In the genomic region with DNA sequence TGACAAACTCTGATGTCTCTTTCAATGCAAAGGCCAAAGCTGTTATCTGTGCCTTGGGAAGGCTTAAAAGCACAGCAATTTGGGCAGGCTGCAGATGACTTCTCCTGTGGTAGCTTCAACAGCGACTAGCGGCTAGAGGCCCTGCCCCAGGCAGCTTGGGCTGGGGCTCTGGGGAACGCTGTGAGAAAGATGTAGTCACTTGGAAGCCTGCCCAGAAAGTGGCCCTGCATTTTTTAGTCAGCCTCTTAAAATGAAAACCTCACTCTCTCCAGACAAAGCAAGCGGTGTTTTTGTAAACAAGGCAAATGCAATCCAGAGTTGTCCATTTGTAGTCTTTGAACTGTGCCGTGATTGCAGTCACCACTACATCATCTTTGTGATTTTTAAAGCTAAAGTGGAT, we compare ENCODE assay signal across 12 cellular contexts. TPM values are rescaled to one million over a fixed set of nuclear protein-coding genes. Genes with fewer than 3 reads are reported as not detected.
DNase-seq lines count a peak whose midpoint lies in the region; ATAC-seq and TF ChIP-seq lines count a peak whose summit lies in the region.
"Had no signal": no experiment of that assay in that cellular context is flagged by ENCODE, and none has a peak within 500 bp of the region (broad histone marks: within the 10 kb centered on the region; RNA-seq: fewer than 3 reads in every experiment).

No MANE protein-coding gene starts in this region.

- H2AK9ac ChIP-seq in IMR-90 (replicated peaks; ENCODE audit: low read depth, low read length, poor library complexity) = no peak overlapping the region

- no peak overlapping the region for H3K27ac ChIP-seq in IMR-90 (ENCODE audit: insufficient read depth, low read length)
- H3K27ac ChIP-seq: esophagus muscularis mucosa had no signal

- no peak for TF ChIP-seq CTCF in IMR-90 (conservative IDR thresholded peaks at IDR 0.05; ENCODE audit: low read depth, low read length)
- no peak for TF ChIP-seq CTCF in mesothelial cell of epicardium (IDR thresholded peaks at IDR 0.05; ENCODE audit: unreplicated experiment)

- in situ Hi-C loops in IMR-90 (cut with MboI; ENCODE audit: low sequenced_read_pairs) = no loop called here

- TF ChIP-seq POLR2A in IMR-90 (IDR thresholded peaks at IDR 0.05; ENCODE audit: low read depth, low read length) = no peak

- dilution Hi-C loops in IMR-90 (cut with HindIII; ENCODE audit: low sequenced_read_pairs, unreplicated experiment) = no loop called here

- CTCF ChIA-PET in IMR-90 (lab: Yijun Ruan, JAX) = no interaction called here

- H3K4me1 Mint-ChIP-seq in mesothelial cell of epicardium = peaks cover 16% of the 10 kb centered on the region

- no peaks in the 10 kb centered on the region for H3K9me3 ChIP-seq in IMR-90 (ENCODE audit: control insufficient read depth, insufficient read depth, low read length)
- H3K9me3 ChIP-seq: esophagus muscularis mucosa had no signal

- TF ChIP-seq RAD21 in IMR-90 (IDR thresholded peaks at IDR 0.05; ENCODE audit: low read length) = no peak

- no peak overlapping the region for H3K14ac ChIP-seq in IMR-90 (replicated peaks; ENCODE audit: low read depth, low read length)

- ATAC-seq in IMR-90 (ENCODE audit: low read depth) = peak; percentile 57
- no peak for ATAC-seq in HG03469 (IDR thresholded peaks at IDR 0.05; ENCODE audit: unreplicated experiment)
- ATAC-seq: activated T-cell treated with anti-CD3 and anti-CD28 coated beads, Interleukin-2, amount 50 U/mL, for 4 hours had no signal

- H3K4me3 Mint-ChIP-seq in mesothelial cell of epicardium = no peak overlapping the region
- H3K4me3 Mint-ChIP-seq: activated T-cell treated with anti-CD3 and anti-CD28 coated beads, Interleukin-2, amount 50 U/mL, for 4 hours had no signal

- H2AFZ ChIP-seq in IMR-90 (replicated peaks; ENCODE audit: low read length, poor library complexity) = no peak overlapping the region

- H2BK5ac ChIP-seq in IMR-90 (ENCODE audit: low read depth, low read length, poor library complexity, severe bottlenecking) = no peak overlapping the region

- no peak overlapping the region for H3K4ac ChIP-seq in IMR-90 (ENCODE audit: low read depth, low read length)

- H3K56ac ChIP-seq in IMR-90 (ENCODE audit: extremely low read depth, insufficient read depth, low read length) = no peak overlapping the region

- H2BK15ac ChIP-seq in IMR-90 (ENCODE audit: low read depth, low read length) = no peak overlapping the region

- H4K8ac ChIP-seq in IMR-90 (ENCODE audit: low read depth in 2 of 2, low read length in 2 of 2) = no peak overlapping the region

- no CpG with 5 or more reads among the region's 5 CpGs for WGBS in IMR-90 (ENCODE audit: extremely low coverage in 2 of 2, insufficient read length in 1 of 2), 2 experiments

- no peak overlapping the region for H3K18ac ChIP-seq in IMR-90 (ENCODE audit: low read depth, low read length)

- no peak overlapping the region for H2BK20ac ChIP-seq in IMR-90 (ENCODE audit: low read depth, low read length)

- no peaks in the 10 kb centered on the region for H3K36me3 ChIP-seq in IMR-90 (ENCODE audit: control insufficient read depth, insufficient read depth, low read length)
- H3K36me3 ChIP-seq: esophagus muscularis mucosa had no signal

- H3K9me1 ChIP-seq in IMR-90 (ENCODE audit: insufficient read depth, low read length) = no peaks in the 10 kb centered on the region

- no peak overlapping the region for H3K23ac ChIP-seq in IMR-90 (ENCODE audit: low read depth, low read length)

- H3K9me3 Mint-ChIP-seq in mesothelial cell of epicardium = no peaks in the 10 kb centered on the region
- H3K9me3 Mint-ChIP-seq: activated T-cell treated with anti-CD3 and anti-CD28 coated beads, Interleukin-2, amount 50 U/mL, for 4 hours had no signal

- H4K91ac ChIP-seq in IMR-90 (ENCODE audit: insufficient read depth, low read depth, low read length) = no peak overlapping the region

- H2AK5ac ChIP-seq in IMR-90 (ENCODE audit: low read depth, low read length) = no peak overlapping the region

- no TSS peak for BruUV-seq in IMR-90 (replicated peaks; lab: Mats Ljungman, UMichigan)

- no peaks in the 10 kb centered on the region for H4K20me1 ChIP-seq in IMR-90 (ENCODE audit: insufficient read depth, low read length)

- no peak overlapping the region for H2BK120ac ChIP-seq in IMR-90 (ENCODE audit: low read depth, low read length)

- no peaks in the 10 kb centered on the region for H3K79me1 ChIP-seq in IMR-90 (ENCODE audit: low read depth in 1 of 2, low read length in 2 of 2)

- POLR2A ChIA-PET in IMR-90 (lab: Charles Lee; ENCODE audit: unreplicated experiment) = no interaction called here

- H3K4me2 ChIP-seq in IMR-90 (ENCODE audit: low read depth, low read length) = no peak overlapping the region

- no peak overlapping the region for H3K9ac ChIP-seq in IMR-90 (ENCODE audit: low read depth, low read length)

- H3K4me3 ChIP-seq in IMR-90 (ENCODE audit: insufficient read depth, low read depth, low read length) = no peak overlapping the region
- H3K4me3 ChIP-seq: esophagus muscularis mucosa had no signal

- peaks cover 2% of the 10 kb centered on the region; the same call in 1 of the 2 replicates for H3K27me3 ChIP-seq in IMR-90 (ENCODE audit: control insufficient read depth, insufficient read depth, low read length)
- H3K27me3 ChIP-seq: esophagus muscularis mucosa had no signal

- peak; percentile 50 for DNase-seq in COR-L47 (lab: John Stamatoyannopoulos, UW)
- DNase-seq in IMR-90 = peak; percentile 38
- DNase-seq in anterior cingulate cortex (lab: John Stamatoyannopoulos, UW) = peak in 37 of 58 donors; percentile 0 to 69 (median 11)
- peak; percentile 29 to 42 for DNase-seq in mesothelial cell of epicardium (ENCODE audit: low spot score in 2 of 2, unreplicated experiment in 2 of 2)
- DNase-seq in NCI-H82 (lab: John Stamatoyannopoulos, UW) = no peak
- no peak for DNase-seq in activated CD8-positive, alpha-beta memory T cell treated with anti-CD3 and anti-CD28 coated beads, Interleukin-2, amount 50 U/mL, for 4 hours
- DNase-seq in AML-193 (lab: John Stamatoyannopoulos, UW) = no peak
- DNase-seq: activated T-cell treated with anti-CD3 and anti-CD28 coated beads, Interleukin-2, amount 50 U/mL, for 4 hours; HCEC 1CT; stimulated activated CD8-positive, alpha-beta memory T cell treated with anti-CD3 and anti-CD28 coated beads, Interleukin-4, amount 100 ng/mL, for 48 hours had no signal

- no peaks in the 10 kb centered on the region for H3K4me1 ChIP-seq in IMR-90 (ENCODE audit: control insufficient read depth, insufficient read depth, low read length)
- H3K4me1 ChIP-seq: esophagus muscularis mucosa had no signal

- H3K36me3 Mint-ChIP-seq in mesothelial cell of epicardium = peaks cover 5% of the 10 kb centered on the region

- intact Hi-C loops in IMR-90 (cut with micrococcal nuclease) = no loop called here

- no peak overlapping the region for H4K5ac ChIP-seq in IMR-90 (ENCODE audit: low read depth, low read length)

- H3K27ac Mint-ChIP-seq in mesothelial cell of epicardium = no peak overlapping the region

- no peaks in the 10 kb centered on the region for H3K27me3 Mint-ChIP-seq in mesothelial cell of epicardium (ENCODE audit: low read depth)

TF ChIP-seq in IMR-90, 13 proteins besides CTCF, POLR2A, EP300 and RAD21:
- TF ChIP-seq BHLHE40 (IDR thresholded peaks at IDR 0.05; ENCODE audit: low read depth, low read length) (no peak), NFE2L2 (IDR thresholded peaks at IDR 0.05; ENCODE audit: low read depth, low read length) (no peak), CEBPB (IDR thresholded peaks at IDR 0.05; ENCODE audit: low read depth, low read length) (no peak), MAFK (IDR thresholded peaks at IDR 0.05; ENCODE audit: low read depth, low read length) (no peak)
- TF ChIP-seq, protein P1, sequence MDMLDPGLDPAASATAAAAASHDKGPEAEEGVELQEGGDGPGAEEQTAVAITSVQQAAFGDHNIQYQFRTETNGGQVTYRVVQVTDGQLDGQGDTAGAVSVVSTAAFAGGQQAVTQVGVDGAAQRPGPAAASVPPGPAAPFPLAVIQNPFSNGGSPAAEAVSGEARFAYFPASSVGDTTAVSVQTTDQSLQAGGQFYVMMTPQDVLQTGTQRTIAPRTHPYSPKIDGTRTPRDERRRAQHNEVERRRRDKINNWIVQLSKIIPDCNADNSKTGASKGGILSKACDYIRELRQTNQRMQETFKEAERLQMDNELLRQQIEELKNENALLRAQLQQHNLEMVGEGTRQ (IDR thresholded peaks at IDR 0.05; ENCODE audit: low read depth, low read length) = no peak

RNA-seq across cellular contexts. Expression of a gene that starts 27.5 kb away (rescaled TPM):
- total RNA-seq in IMR-90 (2012; rRNA removed) = under 0.01 TPM in 1 of 2 replicates, not detected in the other
- 0.09 and 0.10 TPM in 2 replicates for polyA plus RNA-seq in IMR-90 (2012; rRNA removed)
- polyA plus RNA-seq in IMR-90 (2012; cell fraction: cytosol; rRNA removed) = 0.03 and 0.05 TPM in 2 replicates
- 0.03 and 0.05 TPM in 2 replicates for polyA plus RNA-seq in IMR-90 (2012; cell fraction: nucleus; rRNA removed; ENCODE audit: low replicate concordance)
- total RNA-seq in mesothelial cell of epicardium = 15.8 to 17.3 TPM (median 17.1 TPM) in 3 replicates
- total RNA-seq: activated T-cell treated with anti-CD3 and anti-CD28 coated beads, Interleukin-2, amount 50 U/mL, for 4 hours had no signal

Comparison
In these comparisons a context has a peak if more than half of its experiments do, and no peak if none do; other contexts are left out.
1. DNase-seq: peak in COR-L47 (single experiment), IMR-90 (single experiment), anterior cingulate cortex (37 of 58) and mesothelial cell of epicardium (2 of 2); none in NCI-H82 (single experiment), activated CD8-positive, alpha-beta memory T cell treated with anti-CD3 and anti-CD28 coated beads, Interleukin-2, amount 50 U/mL, for 4 hours (single experiment) and AML-193 (0 of 2).
2. RNA of a gene that starts 27.5 kb away (total RNA-seq): 15.8 to 17.3 TPM in mesothelial cell of epicardium; under 0.01 TPM in IMR-90; every median in the first group is over 10 times any median in the second.